ENCODE assay signal across 1 cellular context in the genomic region with DNA sequence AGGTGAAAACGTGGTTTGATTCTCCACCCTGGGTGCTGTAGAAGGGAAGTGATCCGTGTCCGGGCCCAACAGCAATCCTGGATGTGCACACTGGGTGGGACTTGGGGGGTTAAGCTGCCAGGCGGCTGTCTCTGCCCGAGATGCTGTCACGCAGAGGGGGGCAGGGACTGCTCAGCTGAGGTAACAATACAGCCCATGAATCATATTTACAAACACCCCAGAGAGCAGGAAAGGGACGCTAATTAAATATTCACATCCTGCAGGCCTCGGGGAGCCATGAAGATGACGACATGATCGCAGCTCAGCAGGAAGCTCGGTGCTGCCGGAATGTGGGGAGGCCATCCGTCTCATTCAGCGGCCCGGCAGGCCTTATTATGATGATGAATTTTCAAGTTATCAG.
A peak's percentile ranks its signal among the peaks of the same experiment; 100 is the strongest.
TF ChIP-seq lines count a peak whose summit lies in the region.

No MANE protein-coding gene starts in this region.

TF ChIP-seq in endothelial cell of umbilical vein, 7 proteins besides CTCF, POLR2A, EP300 and RAD21:
- TF ChIP-seq MYC (IDR thresholded peaks at IDR 0.05; ENCODE audit: low read depth, low read length): no peak
- TF ChIP-seq POLR2AphosphoS5 (IDR thresholded peaks at IDR 0.05; ENCODE audit: insufficient read depth, low read depth, low read length): peak; percentile 77
- TF ChIP-seq EZH2 (IDR thresholded peaks at IDR 0.05; ENCODE audit: borderline replicate concordance, low read depth, low read length, severe bottlenecking): no peak
- TF ChIP-seq GATA2 (IDR thresholded peaks at IDR 0.05; ENCODE audit: insufficient read depth, insufficient read length, low read depth, low read length): peak; percentile 29
- TF ChIP-seq, protein P1, sequence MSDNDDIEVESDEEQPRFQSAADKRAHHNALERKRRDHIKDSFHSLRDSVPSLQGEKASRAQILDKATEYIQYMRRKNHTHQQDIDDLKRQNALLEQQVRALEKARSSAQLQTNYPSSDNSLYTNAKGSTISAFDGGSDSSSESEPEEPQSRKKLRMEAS (IDR thresholded peaks at IDR 0.05; ENCODE audit: insufficient read depth, insufficient read length): no peak
- TF ChIP-seq JUN (IDR thresholded peaks at IDR 0.05; ENCODE audit: borderline replicate concordance, insufficient read depth, insufficient read length, low read depth): peak; percentile 83
- TF ChIP-seq FOS (IDR thresholded peaks at IDR 0.05; ENCODE audit: borderline replicate concordance, insufficient read depth, low read length): peak; percentile 77
